Comparison of ENCODE assay signal across 7 cellular contexts in genomic region chr17:18256776-18257175, GRCh38. TPM values are rescaled to one million over a fixed set of nuclear protein-coding genes. Genes with fewer than 3 reads are reported as not detected.
DNase-seq lines count a peak whose midpoint lies in the region; ATAC-seq, FAIRE-seq and TF ChIP-seq lines count a peak whose summit lies in the region.
"Had no signal": no experiment of that assay in that cellular context is flagged by ENCODE, and none has a peak within 500 bp of the region (broad histone marks: within the 10 kb centered on the region; RNA-seq: fewer than 3 reads in every experiment).

No MANE protein-coding gene starts in this region.

- TF ChIP-seq RAD21 in GM12878 (IDR thresholded peaks at IDR 0.05; ENCODE audit: insufficient read depth, low read depth, low read length) = no peak

- TF ChIP-seq POLR2A in GM12878 (IDR thresholded peaks at IDR 0.05; ENCODE audit: low read depth, low read length) = no peak
- TF ChIP-seq POLR2A in testis (IDR thresholded peaks at IDR 0.05) = no peak

- DNase-seq in GM12878 (ENCODE audit: low read depth, low spot score) (no peak), osteoblast (ENCODE audit: insufficient read length, low spot score, missing footprints) (no peak), testis (no peak), CD1c-positive myeloid dendritic cell (ENCODE audit: extremely low spot score) (no peak), brain microvascular endothelial cell (no peak)

- H3K27ac ChIP-seq in HUES48 (ENCODE audit: low read depth, low read length) (no peak overlapping the region), GM12878 (ENCODE audit: control insufficient read depth, insufficient read depth) (no peak overlapping the region), osteoblast (ENCODE audit: low read depth, low read length) (peak overlapping the region; percentile 86), testis (no peak overlapping the region), brain microvascular endothelial cell (no peak overlapping the region)

- SMC1A ChIA-PET in GM12878 (lab: Charles Lee; ENCODE audit: uncharacterized antibody, unreplicated experiment) = no interaction called here

- H3K4me2 ChIP-seq in GM12878 (ENCODE audit: control insufficient read depth, insufficient read depth) (no peak overlapping the region), osteoblast (ENCODE audit: insufficient read depth, low read length) (peak overlapping the region; percentile 92)

- peak overlapping the region; percentile 87 for H3K4me3 ChIP-seq in HUES48 (ENCODE audit: low read depth, low read length)
- H3K4me3 ChIP-seq in GM12878 = 0 out of 2 replicates have a peak overlapping the region, but pooled peaks have one; percentile 97
- H3K4me3 ChIP-seq in osteoblast (ENCODE audit: insufficient read depth, low read length) = peak overlapping the region; percentile 98
- no peak overlapping the region for H3K4me3 ChIP-seq in testis
- H3K4me3 ChIP-seq in brain microvascular endothelial cell (ENCODE audit: low read depth, low read length) = no peak overlapping the region

- peaks cover 14% of the 10 kb centered on the region for H3K79me2 ChIP-seq in GM12878 (ENCODE audit: control insufficient read depth, insufficient read depth, low read length)
- peaks cover 63% of the 10 kb centered on the region for H3K79me2 ChIP-seq in osteoblast (ENCODE audit: insufficient read depth, low read length)

- in situ Hi-C loops in GM12878 (cut with MboI) = no loop called here
- in situ Hi-C loops in brain microvascular endothelial cell (cut with HindIII; ENCODE audit: low pct_ligation_motif_present, low sequenced_read_pairs) = no loop called here

- H3K36me3 ChIP-seq in HUES48 (ENCODE audit: control insufficient read depth, insufficient read depth, low read length) (peaks cover 50% of the 10 kb centered on the region), GM12878 (ENCODE audit: control insufficient read depth in 2 of 2, insufficient read depth in 2 of 2, low read length in 1 of 2) (peaks cover 11 to 14% of the 10 kb centered on the region in 2 experiments; a peak in 3 of 4 replicates), osteoblast (ENCODE audit: insufficient read depth, low read length) (peaks cover 49% of the 10 kb centered on the region), testis (ENCODE audit: low read depth, missing control alignments) (no peaks in the 10 kb centered on the region), brain microvascular endothelial cell (replicated peaks) (peaks cover 46% of the 10 kb centered on the region)

- no peak overlapping the region for H2AFZ ChIP-seq in GM12878 (ENCODE audit: control insufficient read depth, low read depth, low read length)
- no peak overlapping the region for H2AFZ ChIP-seq in osteoblast (ENCODE audit: low read length)

- BruUV-seq in GM12878 (replicated peaks; lab: Mats Ljungman, UMichigan) = no TSS peak

- WGBS in GM12878 (ENCODE audit: insufficient coverage, insufficient replicate concordance, low lambda C conversion rate, missing lambda C conversion rate) = 92% methylated on average over 7 of the region's 7 CpGs
- 72 to 75% methylated on average over 6 to 7 of the region's 7 CpGs for WGBS in testis, 2 donors

- no peak overlapping the region for H3K9ac ChIP-seq in HUES48 (ENCODE audit: low read depth, low read length)
- H3K9ac ChIP-seq in GM12878 (ENCODE audit: control insufficient read depth, insufficient read depth, low read length) = no peak overlapping the region; the same call in 1 of the 2 replicates

- H3K27me3 ChIP-seq in HUES48 (ENCODE audit: control insufficient read depth, insufficient read depth, low read length) (no peaks in the 10 kb centered on the region), GM12878 (replicated peaks in 1 of 2; ENCODE audit: control insufficient read depth in 2 of 2, insufficient read depth in 2 of 2, low read length in 1 of 2) (no peaks in the 10 kb centered on the region), osteoblast (ENCODE audit: insufficient read depth, low read length) (no peaks in the 10 kb centered on the region), testis (no peaks in the 10 kb centered on the region), brain microvascular endothelial cell (replicated peaks) (no peaks in the 10 kb centered on the region)

- CTCF ChIA-PET in GM12878 (lab: Yijun Ruan, JAX) = interaction anchor here (0.5 to 1.4 kb wide), 2 partner anchors 9 to 66 kb away, joined by 5 to 6 read pairs; no protein-coding TSS in a partner anchor

- no peak for FAIRE-seq in GM12878 (lab: Jason Lieb, UNC)
- FAIRE-seq: frontal cortex had no signal

- TF ChIP-seq EP300 in GM12878 (IDR thresholded peaks at IDR 0.05; ENCODE audit: borderline replicate concordance in 1 of 2, control insufficient read depth in 1 of 2, low read depth in 2 of 2, low read length in 2 of 2) = no peak

- RAD21 ChIA-PET in GM12878 (lab: Charles Lee; ENCODE audit: unreplicated experiment) = no interaction called here

- no peak for ATAC-seq in GM12878

- H4K20me1 ChIP-seq in GM12878 (ENCODE audit: control insufficient read depth, insufficient read depth) (no peaks in the 10 kb centered on the region), osteoblast (ENCODE audit: insufficient read depth, low read length) (peaks cover 33% of the 10 kb centered on the region)

- H3K4me1 ChIP-seq in HUES48 (ENCODE audit: control insufficient read depth, insufficient read depth, low read length) = peaks cover 11% of the 10 kb centered on the region; the same call in 1 of the 2 replicates
- H3K4me1 ChIP-seq in GM12878 (ENCODE audit: control insufficient read depth, insufficient read depth, low read length) = peaks cover 18% of the 10 kb centered on the region
- H3K4me1 ChIP-seq in osteoblast (ENCODE audit: insufficient read depth, low read length) = peaks cover 27% of the 10 kb centered on the region
- peaks cover 28% of the 10 kb centered on the region for H3K4me1 ChIP-seq in testis

- POLR2A ChIA-PET in GM12878 (lab: Charles Lee) = interaction anchor here (0.5 kb wide), 1 partner anchor 40 kb away, joined by 3 read pairs; no protein-coding TSS in a partner anchor

- H3K9me3 ChIP-seq in HUES48 (ENCODE audit: control insufficient read depth, insufficient read depth, low read length) (no peaks in the 10 kb centered on the region), GM12878 (replicated peaks; ENCODE audit: control insufficient read depth, insufficient read depth, low read length) (no peaks in the 10 kb centered on the region), osteoblast (ENCODE audit: low read depth, low read length) (no peaks in the 10 kb centered on the region), testis (no peaks in the 10 kb centered on the region)

- TF ChIP-seq CTCF in GM12878 (IDR thresholded peaks at IDR 0.05 in 2 of 3, conservative IDR thresholded peaks at IDR 0.05 in 1 of 3; ENCODE audit: control insufficient read depth in 2 of 3, extremely low read depth in 1 of 3, insufficient read depth in 1 of 3, low read depth in 3 of 3, low read length in 3 of 3) = no peak
- TF ChIP-seq CTCF in osteoblast (IDR thresholded peaks at IDR 0.05; ENCODE audit: extremely low read depth, low read depth, low read length) = no peak
- TF ChIP-seq CTCF in testis (IDR thresholded peaks at IDR 0.05) = no peak
- no peak for TF ChIP-seq CTCF in brain microvascular endothelial cell (IDR thresholded peaks at IDR 0.05; ENCODE audit: low read depth, low read length, missing control alignments)

- intact Hi-C loops in GM12878 (cut with micrococcal nuclease; ENCODE audit: unreplicated experiment) = no loop called here
- intact Hi-C loops in testis (cut with DNase I; ENCODE audit: low total_unique reads) = no loop called here

RNA-seq across cellular contexts. Expression of gene FLII, which starts 1.8 kb away (rescaled TPM):
- total RNA-seq in GM12878 (2013; cell fraction: nucleolus; rRNA removed) = 93.7 and 103 TPM in 2 replicates
- total RNA-seq in GM12878 (2014; rRNA removed) (109 and 118 TPM in 2 replicates), GM12878 (2014; rRNA removed; fragmentation: Illumina TruSeq; extraction: Trizol) (83.1 and 84.3 TPM in 2 replicates), GM12878 (2021) (169 and 182 TPM in 2 replicates), osteoblast (208 and 212 TPM in 2 replicates), testis (100 to 1,000 TPM; 317 to 351 TPM)
- polyA plus RNA-seq in GM12878 (2011; ENCODE audit: low read depth) = 124 TPM
- polyA plus RNA-seq in GM12878 (2011; rRNA removed) (110 and 200 TPM in 2 replicates), GM12878 (2014; fragmentation: Illumina TruSeq; extraction: Trizol) (75.4 and 94.4 TPM in 2 replicates), GM12878 (2014; fragmentation: Nextera tagmentation; extraction: Ambion mirVana) (10 to 100 TPM; 22.2 to 33.0 TPM), GM12878 (2014; rRNA removed) (122 and 124 TPM in 2 replicates), GM12878 (2016; fragmentation: Nextera tagmentation; extraction: Ambion mirVana) (100 to 1,000 TPM; 128 to 139 TPM), testis (ENCODE audit: insufficient read depth, low read depth, low replicate concordance) (383 TPM)
- 246 and 320 TPM in 2 replicates for polyA plus RNA-seq in GM12878 (2011; cell fraction: cytosol; rRNA removed)
- 551 and 585 TPM in 2 replicates for polyA plus RNA-seq in GM12878 (2011; cell fraction: nucleus; rRNA removed)
- polyA plus RNA-seq in GM12878 (2012) = 116 and 131 TPM in 2 replicates
- 230 and 280 TPM in 2 replicates for polyA minus RNA-seq in GM12878 (2011; rRNA and poly(A)+ RNA removed)
- 123 and 124 TPM in 2 replicates for polyA minus RNA-seq in GM12878 (2011; cell fraction: cytosol; rRNA and poly(A)+ RNA removed)
- polyA minus RNA-seq in GM12878 (2011; cell fraction: nucleus; rRNA and poly(A)+ RNA removed) = 69.9 and 94.9 TPM in 2 replicates

RNA-seq across cellular contexts. Expression of gene MIEF2, which starts 3.7 kb away (rescaled TPM):
- 27.7 and 31.4 TPM in 2 replicates for total RNA-seq in GM12878 (2013; cell fraction: nucleolus; rRNA removed)
- total RNA-seq in GM12878 (2014; rRNA removed) = 6.6 and 7.3 TPM in 2 replicates
- total RNA-seq in GM12878 (2014; rRNA removed; fragmentation: Illumina TruSeq; extraction: Trizol) = 1.6 and 1.7 TPM in 2 replicates
- total RNA-seq in GM12878 (2021) = 8.3 and 8.4 TPM in 2 replicates
- 1.2 TPM for polyA plus RNA-seq in GM12878 (2011; ENCODE audit: low read depth)
- polyA plus RNA-seq in GM12878 (2011; rRNA removed) = 2.3 and 3.9 TPM in 2 replicates
- 9.7 and 10.0 TPM in 2 replicates for polyA plus RNA-seq in GM12878 (2011; cell fraction: cytosol; rRNA removed)
- polyA plus RNA-seq in GM12878 (2011; cell fraction: nucleus; rRNA removed) = 24.2 and 29.4 TPM in 2 replicates
- 6.0 and 9.4 TPM in 2 replicates for polyA plus RNA-seq in GM12878 (2012)
- 0.35 and 1.4 TPM in 2 replicates for polyA plus RNA-seq in GM12878 (2014; fragmentation: Illumina TruSeq; extraction: Trizol)
- polyA plus RNA-seq in GM12878 (2014; fragmentation: Nextera tagmentation; extraction: Ambion mirVana) = under 1 TPM; 0.16 to 0.42 TPM
- 4.2 and 6.1 TPM in 2 replicates for polyA plus RNA-seq in GM12878 (2014; rRNA removed)
- polyA plus RNA-seq in GM12878 (2016; fragmentation: Nextera tagmentation; extraction: Ambion mirVana) = 1 to 10 TPM; 7.1 to 9.2 TPM
- polyA minus RNA-seq in GM12878 (2011; rRNA and poly(A)+ RNA removed) = 7.0 and 15.9 TPM in 2 replicates
- polyA minus RNA-seq in GM12878 (2011; cell fraction: cytosol; rRNA and poly(A)+ RNA removed) = 3.1 and 3.6 TPM in 2 replicates
- 15.2 and 20.4 TPM in 2 replicates for polyA minus RNA-seq in GM12878 (2011; cell fraction: nucleus; rRNA and poly(A)+ RNA removed)
- total RNA-seq in osteoblast = 14.5 and 16.5 TPM in 2 replicates
- total RNA-seq in testis = 10 to 100 TPM; 28.5 to 29.4 TPM
- 7.5 TPM for polyA plus RNA-seq in testis (ENCODE audit: insufficient read depth, low read depth, low replicate concordance)

RNA-seq across cellular contexts. Expression of gene LLGL1, which starts 31.3 kb away (rescaled TPM):
- total RNA-seq in GM12878 (2013; cell fraction: nucleolus; rRNA removed) = 3.1 and 3.5 TPM in 2 replicates
- total RNA-seq in GM12878 (2014; rRNA removed) (5.9 and 7.8 TPM in 2 replicates), GM12878 (2014; rRNA removed; fragmentation: Illumina TruSeq; extraction: Trizol) (1.9 and 3.0 TPM in 2 replicates), GM12878 (2021) (8.8 and 9.2 TPM in 2 replicates), osteoblast (41.0 and 50.3 TPM in 2 replicates), testis (10 to 100 TPM; 40.0 to 46.8 TPM)
- 1.3 TPM for polyA plus RNA-seq in GM12878 (2011; ENCODE audit: low read depth)
- polyA plus RNA-seq in GM12878 (2011; rRNA removed) (1.5 and 3.7 TPM in 2 replicates), GM12878 (2014; fragmentation: Illumina TruSeq; extraction: Trizol) (0.70 and 2.0 TPM in 2 replicates), GM12878 (2014; fragmentation: Nextera tagmentation; extraction: Ambion mirVana) (under 1 TPM; 0.02 TPM), GM12878 (2014; rRNA removed) (8.7 and 9.8 TPM in 2 replicates), GM12878 (2016; fragmentation: Nextera tagmentation; extraction: Ambion mirVana) (1 to 10 TPM in 1 of 2 experiments, under 1 TPM in 1; 0.82 to 1.3 TPM), testis (ENCODE audit: insufficient read depth, low read depth, low replicate concordance) (24.2 TPM)
- polyA plus RNA-seq in GM12878 (2011; cell fraction: cytosol; rRNA removed) = 6.0 and 9.3 TPM in 2 replicates
- 6.7 and 10.5 TPM in 2 replicates for polyA plus RNA-seq in GM12878 (2011; cell fraction: nucleus; rRNA removed)
- polyA plus RNA-seq in GM12878 (2012) = 2.8 and 3.0 TPM in 2 replicates
- 3.9 and 8.6 TPM in 2 replicates for polyA minus RNA-seq in GM12878 (2011; rRNA and poly(A)+ RNA removed)
- polyA minus RNA-seq in GM12878 (2011; cell fraction: cytosol; rRNA and poly(A)+ RNA removed) = 3.6 and 4.1 TPM in 2 replicates
- polyA minus RNA-seq in GM12878 (2011; cell fraction: nucleus; rRNA and poly(A)+ RNA removed) = 1.9 and 3.4 TPM in 2 replicates

RNA-seq across cellular contexts. Expression of gene TOP3A, which starts 58.0 kb away (rescaled TPM):
- total RNA-seq in GM12878 (2013; cell fraction: nucleolus; rRNA removed) = 164 and 173 TPM in 2 replicates
- 32.8 and 39.5 TPM in 2 replicates for total RNA-seq in GM12878 (2014; rRNA removed)
- 31.3 and 33.6 TPM in 2 replicates for total RNA-seq in GM12878 (2014; rRNA removed; fragmentation: Illumina TruSeq; extraction: Trizol)
- total RNA-seq in GM12878 (2021) = 50.0 and 51.9 TPM in 2 replicates
- 21.7 TPM for polyA plus RNA-seq in GM12878 (2011; ENCODE audit: low read depth)
- 21.6 and 25.3 TPM in 2 replicates for polyA plus RNA-seq in GM12878 (2011; rRNA removed)
- 19.3 and 20.7 TPM in 2 replicates for polyA plus RNA-seq in GM12878 (2011; cell fraction: cytosol; rRNA removed)
- polyA plus RNA-seq in GM12878 (2011; cell fraction: nucleus; rRNA removed) = 38.3 and 45.7 TPM in 2 replicates
- polyA plus RNA-seq in GM12878 (2012) = 21.7 and 22.5 TPM in 2 replicates
- 22.8 and 30.8 TPM in 2 replicates for polyA plus RNA-seq in GM12878 (2014; fragmentation: Illumina TruSeq; extraction: Trizol)
- 10 to 100 TPM in 1 of 2 experiments, 1 to 10 TPM in 1; 4.2 to 11.5 TPM for polyA plus RNA-seq in GM12878 (2014; fragmentation: Nextera tagmentation; extraction: Ambion mirVana)
- polyA plus RNA-seq in GM12878 (2014; rRNA removed) = 30.0 and 30.2 TPM in 2 replicates
- 10 to 100 TPM; 35.3 to 39.4 TPM for polyA plus RNA-seq in GM12878 (2016; fragmentation: Nextera tagmentation; extraction: Ambion mirVana)
- polyA minus RNA-seq in GM12878 (2011; rRNA and poly(A)+ RNA removed) = 46.9 and 51.2 TPM in 2 replicates
- 11.1 and 19.5 TPM in 2 replicates for polyA minus RNA-seq in GM12878 (2011; cell fraction: cytosol; rRNA and poly(A)+ RNA removed)
- 39.4 and 60.5 TPM in 2 replicates for polyA minus RNA-seq in GM12878 (2011; cell fraction: nucleus; rRNA and poly(A)+ RNA removed)
- total RNA-seq in osteoblast = 36.2 and 39.5 TPM in 2 replicates
- 10 to 100 TPM; 56.9 to 97.9 TPM for total RNA-seq in testis
- 34.0 TPM for polyA plus RNA-seq in testis (ENCODE audit: insufficient read depth, low read depth, low replicate concordance)

RNA-seq across cellular contexts. Expression of gene SMCR8, which starts 58.3 kb away (rescaled TPM):
- total RNA-seq in GM12878 (2013; cell fraction: nucleolus; rRNA removed) = 18.5 and 19.9 TPM in 2 replicates
- 10.4 and 11.6 TPM in 2 replicates for total RNA-seq in GM12878 (2014; rRNA removed)
- 9.6 and 10.9 TPM in 2 replicates for total RNA-seq in GM12878 (2014; rRNA removed; fragmentation: Illumina TruSeq; extraction: Trizol)
- total RNA-seq in GM12878 (2021) = 14.6 and 16.4 TPM in 2 replicates
- 7.6 TPM for polyA plus RNA-seq in GM12878 (2011; ENCODE audit: low read depth)
- polyA plus RNA-seq in GM12878 (2011; rRNA removed) = 5.3 and 6.4 TPM in 2 replicates
- 7.0 and 7.7 TPM in 2 replicates for polyA plus RNA-seq in GM12878 (2011; cell fraction: cytosol; rRNA removed)
- polyA plus RNA-seq in GM12878 (2011; cell fraction: nucleus; rRNA removed) = 8.9 and 10.0 TPM in 2 replicates
- 10.2 and 10.3 TPM in 2 replicates for polyA plus RNA-seq in GM12878 (2012)
- 12.1 and 13.4 TPM in 2 replicates for polyA plus RNA-seq in GM12878 (2014; fragmentation: Illumina TruSeq; extraction: Trizol)
- polyA plus RNA-seq in GM12878 (2014; fragmentation: Nextera tagmentation; extraction: Ambion mirVana) = under 1 TPM; 0.52 to 0.77 TPM
- polyA plus RNA-seq in GM12878 (2014; rRNA removed) = 9.7 and 9.9 TPM in 2 replicates
- 1 to 10 TPM; 4.5 to 4.7 TPM for polyA plus RNA-seq in GM12878 (2016; fragmentation: Nextera tagmentation; extraction: Ambion mirVana)
- polyA minus RNA-seq in GM12878 (2011; rRNA and poly(A)+ RNA removed) = 10.2 and 14.8 TPM in 2 replicates
- 5.1 TPM in 2 replicates for polyA minus RNA-seq in GM12878 (2011; cell fraction: cytosol; rRNA and poly(A)+ RNA removed)
- polyA minus RNA-seq in GM12878 (2011; cell fraction: nucleus; rRNA and poly(A)+ RNA removed) = 8.0 and 12.5 TPM in 2 replicates
- 22.1 TPM in 2 replicates for total RNA-seq in osteoblast
- 10 to 100 TPM; 25.0 to 27.7 TPM for total RNA-seq in testis
- 20.3 TPM for polyA plus RNA-seq in testis (ENCODE audit: insufficient read depth, low read depth, low replicate concordance)

Comparison
In these comparisons a context has a peak if more than half of its experiments do, and no peak if none do; other contexts are left out.
1. H3K4me3 ChIP-seq: peak in HUES48 (single experiment), GM12878 (single experiment) and osteoblast (single experiment); none in testis (0 of 2) and brain microvascular endothelial cell (single experiment).